ENCODE assay signal across 16 cellular contexts in the genomic region with DNA sequence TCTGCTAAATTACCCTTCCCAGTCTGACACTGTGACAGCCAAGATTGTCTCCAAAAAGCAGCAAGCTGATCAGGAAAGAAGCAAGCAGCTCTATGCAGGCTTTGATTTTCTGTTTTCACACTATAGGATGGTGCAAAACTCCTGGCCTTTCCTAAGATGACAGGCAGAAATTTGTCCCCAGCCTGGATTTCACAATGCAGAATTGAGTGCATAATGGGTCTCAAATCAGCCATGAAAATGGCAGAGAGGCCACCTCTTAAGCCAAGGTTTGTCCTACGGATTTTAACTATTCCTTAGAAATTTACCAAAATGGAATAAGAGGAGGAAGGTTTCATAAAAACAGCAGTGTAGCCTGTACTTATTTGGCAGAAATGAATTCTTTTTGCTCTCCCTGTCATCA. TPM values are rescaled to one million over a fixed set of nuclear protein-coding genes. Genes with fewer than 3 reads are reported as not detected.
DNase-seq lines count a peak whose midpoint lies in the region; ATAC-seq and TF ChIP-seq lines count a peak whose summit lies in the region.
"Had no signal": no experiment of that assay in that cellular context is flagged by ENCODE, and none has a peak within 500 bp of the region (broad histone marks: within the 10 kb centered on the region; RNA-seq: fewer than 3 reads in every experiment).

No MANE protein-coding gene starts in this region.

- no peak overlapping the region for H2AFZ ChIP-seq in MM.1S (ENCODE audit: low read length)
- H2AFZ ChIP-seq: PC-9 had no signal

- H3K9ac ChIP-seq in endodermal cell (ENCODE audit: extremely low read depth, low read length, poor library complexity, severe bottlenecking), result no peak overlapping the region
- H3K9ac ChIP-seq in MM.1S (ENCODE audit: low read length), result no peak overlapping the region

- no peaks in the 10 kb centered on the region for H3K79me2 ChIP-seq in MM.1S (ENCODE audit: low read length)

- no peak for TF ChIP-seq CTCF in endodermal cell (conservative IDR thresholded peaks at IDR 0.05)
- TF ChIP-seq CTCF in tibial artery (IDR thresholded peaks at IDR 0.05), result no peak
- no peak for TF ChIP-seq CTCF in MM.1S (IDR thresholded peaks at IDR 0.05; ENCODE audit: low read length)

- 80 to 96% methylated on average over 1 of the region's 1 CpG for WGBS in endodermal cell (ENCODE audit: insufficient coverage in 1 of 2, insufficient read length in 1 of 2), 2 experiments

- H3K4me3 ChIP-seq in endodermal cell (ENCODE audit: low read length), result peak overlapping the region; percentile 87
- H3K4me3 ChIP-seq in muscle layer of duodenum (ENCODE audit: low read depth in 1 of 2, low read length in 2 of 2), result peak overlapping the region; percentile 60 to 77
- peak overlapping the region; percentile 57 to 61 for H3K4me3 ChIP-seq in tibial artery
- no peak overlapping the region for H3K4me3 ChIP-seq in MM.1S (ENCODE audit: low read length)
- H3K4me3 ChIP-seq: PC-9 had no signal

- H3K27ac Mint-ChIP-seq in endodermal cell, result no peak overlapping the region
- no peak overlapping the region for H3K27ac Mint-ChIP-seq in stimulated activated effector memory CD8-positive, alpha-beta T cell treated with anti-CD3 and anti-CD28 coated beads, Interleukin-12 subunit alpha, Interleukin-12 subunit beta, amount 100 ng/mL, for 72 hours
- H3K27ac Mint-ChIP-seq: activated T-helper 17 cell treated with anti-CD3 and anti-CD28 coated beads, Interleukin-2, amount 50 U/mL, for 72 hours; T-helper 1 cell treated with Interleukin-12 subunit alpha and Interleukin-12 subunit beta and Interleukin-4 antibody, amounts not matched to agents 30 μg/mL and 1 μg/mL, for 36 hours had no signal

- intact Hi-C loops in tibial artery (cut with DNase I; ENCODE audit: low total_unique reads), result loop anchor here (10.0 kb wide), 2 partner anchors 140 to 390 kb away; a partner anchor contains a TSS

- H4K20me1 ChIP-seq in MM.1S (ENCODE audit: insufficient read depth, low read length), result no peaks in the 10 kb centered on the region

- H3K9me3 ChIP-seq in endodermal cell (ENCODE audit: control insufficient read depth, low read length) (no peaks in the 10 kb centered on the region), muscle layer of duodenum (ENCODE audit: control insufficient read depth in 1 of 2, low read length in 2 of 2) (no peaks in the 10 kb centered on the region), tibial artery (no peaks in the 10 kb centered on the region), MM.1S (replicated peaks; ENCODE audit: insufficient read depth, low read length) (no peaks in the 10 kb centered on the region)

- no peaks in the 10 kb centered on the region for H3K9me3 Mint-ChIP-seq in endodermal cell
- no peaks in the 10 kb centered on the region for H3K9me3 Mint-ChIP-seq in stimulated activated effector memory CD8-positive, alpha-beta T cell treated with anti-CD3 and anti-CD28 coated beads, Interleukin-12 subunit alpha, Interleukin-12 subunit beta, amount 100 ng/mL, for 72 hours
- H3K9me3 Mint-ChIP-seq: activated T-helper 17 cell treated with anti-CD3 and anti-CD28 coated beads, Interleukin-2, amount 50 U/mL, for 72 hours; T-helper 1 cell treated with Interleukin-12 subunit alpha and Interleukin-12 subunit beta and Interleukin-4 antibody, amounts not matched to agents 30 μg/mL and 1 μg/mL, for 36 hours had no signal

- H3K27ac ChIP-seq in endodermal cell (ENCODE audit: low read depth, low read length) (no peak overlapping the region), muscle layer of duodenum (ENCODE audit: low read length) (no peak overlapping the region), tibial artery (peak overlapping the region; percentile 91 to 92), MM.1S (ENCODE audit: low read length) (no peak overlapping the region)
- H3K27ac ChIP-seq: 22Rv1, PC-9 had no signal

- H3K27me3 ChIP-seq in endodermal cell (ENCODE audit: control insufficient read depth, insufficient read depth, low read length, poor library complexity, severe bottlenecking) (peaks cover 6% of the 10 kb centered on the region), muscle layer of duodenum (ENCODE audit: low read depth, low read length) (no peaks in the 10 kb centered on the region), tibial artery (no peaks in the 10 kb centered on the region), MM.1S (replicated peaks; ENCODE audit: insufficient read depth, low read length) (no peaks in the 10 kb centered on the region)

- no peak for ATAC-seq in stimulated activated effector memory CD8-positive, alpha-beta T cell treated with anti-CD3 and anti-CD28 coated beads, Interleukin-12 subunit alpha, Interleukin-12 subunit beta, amount 100 ng/mL, for 72 hours
- ATAC-seq in GM18861 (IDR thresholded peaks at IDR 0.05; ENCODE audit: unreplicated experiment), result no peak
- ATAC-seq: activated T-helper 17 cell treated with anti-CD3 and anti-CD28 coated beads, Interleukin-2, amount 50 U/mL, for 72 hours had no signal

- H3K9me2 ChIP-seq in MM.1S (replicated peaks; ENCODE audit: insufficient read depth, low read length), result no peaks in the 10 kb centered on the region

- H3K36me3 ChIP-seq in endodermal cell (ENCODE audit: control insufficient read depth, insufficient read depth, low read length) (no peaks in the 10 kb centered on the region), muscle layer of duodenum (ENCODE audit: control insufficient read depth in 1 of 2, insufficient read depth in 2 of 2, low read length in 2 of 2) (no peaks in the 10 kb centered on the region), tibial artery (no peaks in the 10 kb centered on the region), MM.1S (replicated peaks; ENCODE audit: insufficient read depth, low read length) (no peaks in the 10 kb centered on the region)

- no peak overlapping the region for H3K4me2 ChIP-seq in MM.1S (ENCODE audit: low read depth, low read length)
- H3K4me2 ChIP-seq: PC-9 had no signal

- H3K27me3 Mint-ChIP-seq in endodermal cell (ENCODE audit: insufficient read depth), result peaks cover 13% of the 10 kb centered on the region

- DNase-seq in NCI-H82 (lab: John Stamatoyannopoulos, UW) (peak; percentile 12), NCI-H82 treated with DMSO at 0.1 percent for 48 hours (lab: John Stamatoyannopoulos, UW; ENCODE audit: unreplicated experiment) (no peak), endodermal cell (no peak), tibial artery (no peak), MM.1S (no peak)
- no peak for DNase-seq in stimulated activated effector memory CD8-positive, alpha-beta T cell treated with anti-CD3 and anti-CD28 coated beads, Interleukin-12 subunit alpha, Interleukin-12 subunit beta, amount 100 ng/mL, for 72 hours (ENCODE audit: low spot score in 2 of 2)
- DNase-seq: GF-D8, NCI-H2171, PC-9, small intestine had no signal

- no peaks in the 10 kb centered on the region for H3F3A ChIP-seq in MM.1S (ENCODE audit: insufficient read depth, low read length)

- H3K4me1 ChIP-seq in endodermal cell (ENCODE audit: control insufficient read depth, insufficient read depth, low read length), result peaks cover 19% of the 10 kb centered on the region
- H3K4me1 ChIP-seq in muscle layer of duodenum (ENCODE audit: control insufficient read depth in 1 of 2, insufficient read depth in 2 of 2, low read length in 2 of 2), result peaks cover 4 to 13% of the 10 kb centered on the region in 2 donors
- peaks cover 8 to 73% (median 15%) of the 10 kb centered on the region in 4 donors for H3K4me1 ChIP-seq in tibial artery
- no peaks in the 10 kb centered on the region for H3K4me1 ChIP-seq in MM.1S (ENCODE audit: low read length)

- H3K4me1 Mint-ChIP-seq in endodermal cell, result peaks cover 31% of the 10 kb centered on the region
- H3K4me1 Mint-ChIP-seq in stimulated activated effector memory CD8-positive, alpha-beta T cell treated with anti-CD3 and anti-CD28 coated beads, Interleukin-12 subunit alpha, Interleukin-12 subunit beta, amount 100 ng/mL, for 72 hours, result peaks cover 18% of the 10 kb centered on the region

- no peaks in the 10 kb centered on the region for H3K36me3 Mint-ChIP-seq in endodermal cell (ENCODE audit: low read depth)
- H3K36me3 Mint-ChIP-seq in stimulated activated effector memory CD8-positive, alpha-beta T cell treated with anti-CD3 and anti-CD28 coated beads, Interleukin-12 subunit alpha, Interleukin-12 subunit beta, amount 100 ng/mL, for 72 hours, result no peaks in the 10 kb centered on the region

- H3K4me3 Mint-ChIP-seq in endodermal cell, result no peak overlapping the region
- H3K4me3 Mint-ChIP-seq in stimulated activated effector memory CD8-positive, alpha-beta T cell treated with anti-CD3 and anti-CD28 coated beads, Interleukin-12 subunit alpha, Interleukin-12 subunit beta, amount 100 ng/mL, for 72 hours, result no peak overlapping the region
- H3K4me3 Mint-ChIP-seq: activated T-helper 17 cell treated with anti-CD3 and anti-CD28 coated beads, Interleukin-2, amount 50 U/mL, for 72 hours; T-helper 1 cell treated with Interleukin-12 subunit alpha and Interleukin-12 subunit beta and Interleukin-4 antibody, amounts not matched to agents 30 μg/mL and 1 μg/mL, for 36 hours had no signal

RNA-seq across cellular contexts. Expression of a gene that starts 1.2 kb away (rescaled TPM):
- total RNA-seq in endodermal cell, result 1 to 10 TPM; 3.8 to 9.4 TPM
- 6.1 TPM for polyA plus RNA-seq in endodermal cell (2013, experiment 1 of 2)
- polyA plus RNA-seq in endodermal cell (2013, experiment 2 of 2), result 5.3 TPM
- total RNA-seq: activated T-helper 17 cell treated with anti-CD3 and anti-CD28 coated beads, Interleukin-2, amount 50 U/mL, for 72 hours; MCF 10A; PC-9 had no signal

Comparison
In these comparisons a context has a peak if more than half of its experiments do, and no peak if none do; other contexts are left out.
1. H3K27ac ChIP-seq: peak in tibial artery (2 of 2); none in endodermal cell (single experiment), muscle layer of duodenum (single experiment) and MM.1S (single experiment).